27 cellular contexts compared by ENCODE assay signal in the genomic region with DNA sequence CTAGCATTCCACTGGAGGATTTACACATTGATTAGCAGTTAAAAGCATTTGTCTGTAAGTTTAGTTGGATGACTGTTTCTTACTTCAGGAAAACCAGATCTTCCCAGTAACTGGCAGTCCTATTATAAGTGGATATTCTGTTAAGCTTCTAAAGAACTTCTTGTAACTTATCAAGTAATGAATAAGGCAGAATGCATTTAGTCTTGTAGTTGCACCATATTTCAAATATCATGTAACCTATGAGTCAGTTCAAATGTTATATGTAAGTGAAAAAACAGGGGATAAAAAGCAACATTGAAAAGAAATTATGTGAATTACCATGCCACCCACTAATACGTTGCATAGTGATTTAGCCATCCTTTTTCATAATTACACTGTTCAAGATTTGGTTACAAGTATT. TPM values are rescaled to one million over a fixed set of nuclear protein-coding genes. Genes with fewer than 3 reads are reported as not detected.
DNase-seq lines count a peak whose midpoint lies in the region; TF ChIP-seq lines count a peak whose summit lies in the region.
"Had no signal": no experiment of that assay in that cellular context is flagged by ENCODE, and none has a peak within 500 bp of the region (broad histone marks: within the 10 kb centered on the region; RNA-seq: fewer than 3 reads in every experiment).

No MANE protein-coding gene starts in this region.

- no peaks in the 10 kb centered on the region for H4K20me1 ChIP-seq in neural progenitor cell (ENCODE audit: low read depth)
- H4K20me1 ChIP-seq: BLaER1 had no signal

- peaks cover 9% of the 10 kb centered on the region for H3F3A ChIP-seq in neural progenitor cell (ENCODE audit: low read depth)

- H3K27me3 Mint-ChIP-seq in brain (peaks cover 4% of the 10 kb centered on the region), neural progenitor cell (ENCODE audit: insufficient read depth, low read depth) (peaks cover 2% of the 10 kb centered on the region)
- H3K27me3 Mint-ChIP-seq: activated CD4-positive, alpha-beta memory T cell treated with anti-CD3 and anti-CD28 coated beads, Interleukin-2, amount 10 ng/mL, durations not matched to agents 7 days and 5 days had no signal

- no peaks in the 10 kb centered on the region for H3K36me3 ChIP-seq in neural progenitor cell
- H3K36me3 ChIP-seq: ascending aorta, BLaER1, gastroesophageal sphincter, HAP-1, pancreas, upper lobe of left lung had no signal

- no peaks in the 10 kb centered on the region for H3K36me3 Mint-ChIP-seq in brain
- peaks cover 40% of the 10 kb centered on the region for H3K36me3 Mint-ChIP-seq in neural progenitor cell
- H3K36me3 Mint-ChIP-seq: activated naive CD4-positive, alpha-beta T cell treated with anti-CD3 and anti-CD28 coated beads, Interleukin-2, amount 50 U/mL, for 72 hours; natural killer cell had no signal

- peaks cover 28% of the 10 kb centered on the region for H3K4me1 ChIP-seq in neural progenitor cell
- H3K4me1 ChIP-seq: ascending aorta, BLaER1, pancreas had no signal

- H3K79me2 ChIP-seq in neural progenitor cell (ENCODE audit: low read depth): peaks cover 21% of the 10 kb centered on the region

- peak overlapping the region; percentile 7 for H3K4me2 ChIP-seq in neural progenitor cell
- H3K4me2 ChIP-seq: BLaER1 had no signal

- peak overlapping the region in 3 of 5 experiments; percentile 68 to 74 (median 72) for H3K4me3 Mint-ChIP-seq in brain
- peak overlapping the region; percentile 31 for H3K4me3 Mint-ChIP-seq in neural progenitor cell
- H3K4me3 Mint-ChIP-seq: activated CD4-positive, alpha-beta memory T cell treated with anti-CD3 and anti-CD28 coated beads, Interleukin-2, amount 10 ng/mL, durations not matched to agents 7 days and 5 days; activated T-helper 17 cell treated with anti-CD3 and anti-CD28 coated beads, Interleukin-2, amount 50 U/mL, for 72 hours; natural killer cell; T-helper 1 cell treated with Interleukin-12 subunit alpha and Interleukin-12 subunit beta and Interleukin-4 antibody, amounts not matched to agents 30 μg/mL and 1 μg/mL, for 36 hours had no signal

- H2AFZ ChIP-seq in neural progenitor cell (replicated peaks): no peak overlapping the region

- H3K27ac ChIP-seq in neural progenitor cell: no peak overlapping the region
- H3K27ac ChIP-seq: ascending aorta, BLaER1, gastroesophageal sphincter, pancreas, RWPE1, upper lobe of left lung had no signal

- TF ChIP-seq CTCF in brain (conservative IDR thresholded peaks at IDR 0.05): no peak
- no peak for TF ChIP-seq CTCF in neural progenitor cell (IDR thresholded peaks at IDR 0.05)

- H3K27ac Mint-ChIP-seq in brain (peak overlapping the region in 3 of 5 experiments; percentile 58 to 81 (median 75)), neural progenitor cell (peak overlapping the region; percentile 95)
- H3K27ac Mint-ChIP-seq: activated CD4-positive, alpha-beta memory T cell treated with anti-CD3 and anti-CD28 coated beads, Interleukin-2, amount 10 ng/mL, durations not matched to agents 7 days and 5 days; activated naive CD4-positive, alpha-beta T cell treated with anti-CD3 and anti-CD28 coated beads, Interleukin-2, amount 50 U/mL, for 72 hours; activated T-helper 17 cell treated with anti-CD3 and anti-CD28 coated beads, Interleukin-2, amount 50 U/mL, for 72 hours; natural killer cell; T-helper 1 cell treated with Interleukin-12 subunit alpha and Interleukin-12 subunit beta and Interleukin-4 antibody, amounts not matched to agents 30 μg/mL and 1 μg/mL, for 36 hours had no signal

- H3K4me1 Mint-ChIP-seq in brain (peaks cover 36% of the 10 kb centered on the region), neural progenitor cell (peaks cover 58% of the 10 kb centered on the region)
- H3K4me1 Mint-ChIP-seq: activated CD4-positive, alpha-beta memory T cell treated with anti-CD3 and anti-CD28 coated beads, Interleukin-2, amount 10 ng/mL, durations not matched to agents 7 days and 5 days; activated T-helper 17 cell treated with anti-CD3 and anti-CD28 coated beads, Interleukin-2, amount 50 U/mL, for 72 hours; natural killer cell had no signal

- no peaks in the 10 kb centered on the region for H3K27me3 ChIP-seq in neural progenitor cell
- H3K27me3 ChIP-seq: ascending aorta, BLaER1, gastroesophageal sphincter, pancreas, upper lobe of left lung had no signal

- H3K9me3 ChIP-seq in neural progenitor cell (ENCODE audit: low read depth): no peaks in the 10 kb centered on the region
- H3K9me3 ChIP-seq: ascending aorta, BLaER1, gastroesophageal sphincter, HAP-1, pancreas, upper lobe of left lung had no signal

- no peak overlapping the region for H3K9ac ChIP-seq in neural progenitor cell
- H3K9ac ChIP-seq: BLaER1 had no signal

- DNase-seq in HCEC 1CT: peak; percentile 31
- DNase-seq in fibroblast of peridontal ligament (ENCODE audit: extremely low read depth): peak; percentile 59
- no peak for DNase-seq in neural progenitor cell (ENCODE audit: low spot score)
- no peak for DNase-seq in germinal center (ENCODE audit: low spot score)
- no peak for DNase-seq in OCI-M2 (lab: John Stamatoyannopoulos, UW; ENCODE audit: unreplicated experiment)
- DNase-seq in NCI-H146 (lab: John Stamatoyannopoulos, UW): no peak
- DNase-seq in NCI-H146 treated with DMSO at 0.1 percent for 48 hours (lab: John Stamatoyannopoulos, UW; ENCODE audit: unreplicated experiment): no peak
- DNase-seq: activated CD4-positive, alpha-beta memory T cell treated with anti-CD3 and anti-CD28 coated beads, Interleukin-2, amount 10 ng/mL, durations not matched to agents 7 days and 5 days; effector CD4-positive, alpha-beta T cell; GDM1; islet precursor cell; left ventricle myocardium superior; midbrain; natural killer cell; NCI-H446; pancreas; stimulated activated CD4-positive, alpha-beta T cell treated with anti-CD3 and anti-CD28 coated beads, Interleukin-2, amount 100 ng/mL, for 48 hours; upper lobe of left lung had no signal

- peaks cover 0 to 7% (median 0%) of the 10 kb centered on the region in 5 experiments for H3K9me3 Mint-ChIP-seq in brain
- H3K9me3 Mint-ChIP-seq in neural progenitor cell: no peaks in the 10 kb centered on the region
- H3K9me3 Mint-ChIP-seq: activated CD4-positive, alpha-beta memory T cell treated with anti-CD3 and anti-CD28 coated beads, Interleukin-2, amount 10 ng/mL, durations not matched to agents 7 days and 5 days; activated T-helper 17 cell treated with anti-CD3 and anti-CD28 coated beads, Interleukin-2, amount 50 U/mL, for 72 hours; T-helper 1 cell treated with Interleukin-12 subunit alpha and Interleukin-12 subunit beta and Interleukin-4 antibody, amounts not matched to agents 30 μg/mL and 1 μg/mL, for 36 hours had no signal

- H3K4me3 ChIP-seq in neural progenitor cell: no peak overlapping the region
- H3K4me3 ChIP-seq: ascending aorta, BLaER1, gastroesophageal sphincter, HAP-1, pancreas, upper lobe of left lung had no signal

RNA-seq across cellular contexts. Expression of gene TENM3, which starts 30.2 kb away (rescaled TPM):
- 18.2 TPM for polyA plus RNA-seq in brain (ENCODE audit: insufficient read depth, low read depth, low replicate concordance)
- 78.7 and 126 TPM in 2 replicates for total RNA-seq in neural progenitor cell (ENCODE audit: low replicate concordance)
- total RNA-seq: activated CD4-positive, alpha-beta memory T cell treated with anti-CD3 and anti-CD28 coated beads, Interleukin-2, amount 10 ng/mL, durations not matched to agents 7 days and 5 days; activated naive CD4-positive, alpha-beta T cell treated with anti-CD3 and anti-CD28 coated beads, Interleukin-2, amount 50 U/mL, for 72 hours; activated T-helper 17 cell treated with anti-CD3 and anti-CD28 coated beads, Interleukin-2, amount 50 U/mL, for 72 hours; natural killer cell had no signal

Comparison
In these comparisons a context has a peak if more than half of its experiments do, and no peak if none do; other contexts are left out.
1. DNase-seq: peak in HCEC 1CT (single experiment) and fibroblast of peridontal ligament (single experiment); none in neural progenitor cell (single experiment), germinal center (single experiment), OCI-M2 (single experiment), NCI-H146 (single experiment) and NCI-H146 treated with DMSO at 0.1 percent for 48 hours (single experiment).